ENCODE assay signal across 11 cellular contexts in genomic region chr14:74569387-74569786, GRCh38. TPM values are rescaled to one million over a fixed set of nuclear protein-coding genes. Genes with fewer than 3 reads are reported as not detected.
DNase-seq lines count a peak whose midpoint lies in the region; ATAC-seq, FAIRE-seq and TF ChIP-seq lines count a peak whose summit lies in the region.
"Had no signal": no experiment of that assay in that cellular context is flagged by ENCODE, and none has a peak within 500 bp of the region (broad histone marks: within the 10 kb centered on the region; RNA-seq: fewer than 3 reads in every experiment).

No MANE protein-coding gene starts in this region.

- POLR2A ChIA-PET in H1 (lab: Charles Lee; ENCODE audit: partially characterized antibody): interaction anchor here (0.5 kb wide), 1 partner anchor 268 kb away, joined by 3 read pairs; no protein-coding TSS in a partner anchor

- no peaks in the 10 kb centered on the region for H3K79me2 ChIP-seq in H1 (ENCODE audit: control insufficient read depth in 1 of 2, insufficient read depth in 2 of 2, low read length in 2 of 2)

- H3K23ac ChIP-seq in H1 (ENCODE audit: insufficient read length) (no peak overlapping the region), neuronal stem cell (ENCODE audit: low read depth, low read length, poor library complexity) (no peak overlapping the region)

- no peak overlapping the region for H3K18ac ChIP-seq in H1 (ENCODE audit: extremely low read depth, low read length)
- no peak overlapping the region for H3K18ac ChIP-seq in neuronal stem cell (ENCODE audit: low read length)

- no peak overlapping the region for H2BK20ac ChIP-seq in H1 (ENCODE audit: low read length)

- no peak overlapping the region for H2AK5ac ChIP-seq in H1 (ENCODE audit: low read depth, low read length)
- H2AK5ac ChIP-seq in neuronal stem cell (ENCODE audit: low read depth, low read length): no peak overlapping the region

- no peak for TF ChIP-seq RAD21 in H1 (IDR thresholded peaks at IDR 0.05 in 1 of 2, conservative IDR thresholded peaks at IDR 0.05 in 1 of 2; ENCODE audit: low read depth in 2 of 2, low read length in 2 of 2)

- H3K27ac Mint-ChIP-seq in type B pancreatic cell: peak overlapping the region; percentile 88
- H3K27ac Mint-ChIP-seq: activated CD4-positive, alpha-beta memory T cell treated with anti-CD3 and anti-CD28 coated beads for 36 hours had no signal

- no peak for DNase-seq in RWPE2 (ENCODE audit: low spot score)
- no peak for DNase-seq in H1 (ENCODE audit: low read depth in 1 of 2, low spot score in 2 of 2)
- DNase-seq in neuronal stem cell (ENCODE audit: low spot score): no peak
- no peak for DNase-seq in type B pancreatic cell (ENCODE audit: extremely low spot score, unreplicated experiment)
- DNase-seq in stimulated activated CD4-positive, alpha-beta T cell treated with anti-CD3 and anti-CD28 coated beads, Interleukin-12 subunit alpha, Interleukin-12 subunit beta, amount 100 ng/mL, for 4 hours: no peak
- no peak for DNase-seq in NCI-H187 treated with DMSO at 0.1 percent for 48 hours (lab: John Stamatoyannopoulos, UW)
- no peak for DNase-seq in pancreas
- DNase-seq: activated CD4-positive, alpha-beta memory T cell treated with anti-CD3 and anti-CD28 coated beads for 36 hours; BE2C; dorsolateral prefrontal cortex; testis had no signal

- H3K36me3 Mint-ChIP-seq in type B pancreatic cell: no peaks in the 10 kb centered on the region
- H3K36me3 Mint-ChIP-seq: activated CD4-positive, alpha-beta memory T cell treated with anti-CD3 and anti-CD28 coated beads for 36 hours had no signal

- H3K23me2 ChIP-seq in H1 (ENCODE audit: low read depth, low read length): no peaks in the 10 kb centered on the region; the same call in 1 of the 2 replicates

- H3K36me3 ChIP-seq in RWPE2 (ENCODE audit: low read depth) (peaks cover 42% of the 10 kb centered on the region), H1 (ENCODE audit: control insufficient read depth in 2 of 4, insufficient read depth in 4 of 4, low read length in 3 of 4) (no peaks in the 10 kb centered on the region), neuronal stem cell (replicated peaks in 1 of 2; ENCODE audit: control insufficient read depth in 2 of 2, insufficient read depth in 2 of 2, low read length in 2 of 2) (no peaks in the 10 kb centered on the region), pancreas (no peaks in the 10 kb centered on the region)
- H3K36me3 ChIP-seq: BE2C had no signal

- H2AFZ ChIP-seq in H1 (ENCODE audit: low read length) (no peak overlapping the region), neuronal stem cell (ENCODE audit: low read length) (peak overlapping the region; percentile 70)

- H3K4ac ChIP-seq in H1 (replicated peaks; ENCODE audit: insufficient read length, low read depth, low read length) (no peak overlapping the region), neuronal stem cell (ENCODE audit: low read length) (no peak overlapping the region)

- no peaks in the 10 kb centered on the region for H3K9me3 Mint-ChIP-seq in type B pancreatic cell
- H3K9me3 Mint-ChIP-seq: activated CD4-positive, alpha-beta memory T cell treated with anti-CD3 and anti-CD28 coated beads for 36 hours had no signal

- WGBS in H1 (ENCODE audit: extremely low coverage in 1 of 2, insufficient coverage in 1 of 2, insufficient read length in 1 of 2, insufficient replicate concordance in 2 of 2, low coverage in 1 of 2, low lambda C conversion rate in 2 of 2, missing lambda C conversion rate in 1 of 2), 2 experiments: 83% methylated on average over 2 of the region's 2 CpGs; no CpG with 5 or more reads in 1 of the 2 experiments
- WGBS in neuronal stem cell (ENCODE audit: extremely low coverage in 2 of 2, insufficient read length in 2 of 2, insufficient replicate concordance in 1 of 2), 2 donors: no CpG with 5 or more reads among the region's 2 CpGs
- 88 to 90% methylated on average over 2 of the region's 2 CpGs for WGBS in pancreas, 2 donors

- H3K27me3 ChIP-seq in RWPE2 (ENCODE audit: insufficient read depth, poor library complexity, severe bottlenecking) (no peaks in the 10 kb centered on the region), H1 (replicated peaks in 1 of 4; ENCODE audit: control insufficient read depth in 3 of 4, extremely low read depth in 1 of 4, insufficient read depth in 3 of 4, low read length in 3 of 4) (no peaks in the 10 kb centered on the region), neuronal stem cell (ENCODE audit: control insufficient read depth in 3 of 3, insufficient read depth in 3 of 3, low read depth in 1 of 3, low read length in 3 of 3) (peaks cover 0 to 9% (median 0%) of the 10 kb centered on the region in 3 experiments), pancreas (no peaks in the 10 kb centered on the region)
- H3K27me3 ChIP-seq: BE2C, dorsolateral prefrontal cortex, testis had no signal

- H2BK5ac ChIP-seq in H1 (ENCODE audit: low read depth, low read length): 0 out of 2 replicates have a peak overlapping the region, but pooled peaks have one; percentile 7
- no peak overlapping the region for H2BK5ac ChIP-seq in neuronal stem cell (ENCODE audit: low read length)

- H3K4me3 Mint-ChIP-seq in type B pancreatic cell: no peak overlapping the region
- H3K4me3 Mint-ChIP-seq: activated CD4-positive, alpha-beta memory T cell treated with anti-CD3 and anti-CD28 coated beads for 36 hours had no signal

- H3K9ac ChIP-seq in H1 (replicated peaks in 1 of 4; ENCODE audit: extremely low read depth in 1 of 4, low read depth in 3 of 4, low read length in 3 of 4) (no peak overlapping the region), neuronal stem cell (ENCODE audit: low read depth, low read length, poor library complexity) (no peak overlapping the region)

- no peak for TF ChIP-seq CTCF in RWPE2 (IDR thresholded peaks at IDR 0.05; ENCODE audit: poor library complexity, severe bottlenecking)
- TF ChIP-seq CTCF in H1 (IDR thresholded peaks at IDR 0.05; ENCODE audit: control extremely low read depth in 1 of 3, insufficient read depth in 1 of 3, low read depth in 1 of 3, low read length in 3 of 3): no peak
- TF ChIP-seq CTCF in type B pancreatic cell (conservative IDR thresholded peaks at IDR 0.05): no peak
- TF ChIP-seq CTCF in pancreas (IDR thresholded peaks at IDR 0.05): no peak

- FAIRE-seq in H1 (lab: Jason Lieb, UNC) (no peak), pancreas (lab: Jason Lieb, UNC) (no peak)

- no peak overlapping the region for H4K5ac ChIP-seq in H1 (ENCODE audit: insufficient read length, low read depth, low read length)

- H2BK120ac ChIP-seq in H1 (replicated peaks; ENCODE audit: low read depth, low read length): no peak overlapping the region
- H2BK120ac ChIP-seq in neuronal stem cell (ENCODE audit: low read depth, low read length): no peak overlapping the region

- H3K4me3 ChIP-seq in RWPE2 (ENCODE audit: severe bottlenecking): no peak overlapping the region
- no peak overlapping the region for H3K4me3 ChIP-seq in H1 (ENCODE audit: extremely low read depth in 1 of 4, insufficient read depth in 2 of 4, low read depth in 3 of 4, low read length in 4 of 4)
- no peak overlapping the region for H3K4me3 ChIP-seq in neuronal stem cell (ENCODE audit: low read length in 2 of 2)
- H3K4me3 ChIP-seq in pancreas: no peak overlapping the region
- H3K4me3 ChIP-seq: dorsolateral prefrontal cortex, testis had no signal

- H3K4me2 ChIP-seq in H1 (ENCODE audit: insufficient read depth in 1 of 2, low read depth in 2 of 2, low read length in 2 of 2) (no peak overlapping the region), neuronal stem cell (ENCODE audit: insufficient read depth, low read length, poor library complexity, severe bottlenecking) (no peak overlapping the region)

- H3K14ac ChIP-seq in H1 (ENCODE audit: insufficient read length) (no peak overlapping the region), neuronal stem cell (ENCODE audit: low read length) (no peak overlapping the region)

- H3K27me3 Mint-ChIP-seq in type B pancreatic cell: peaks cover 3% of the 10 kb centered on the region

- no peak for TF ChIP-seq EP300 in H1 (IDR thresholded peaks at IDR 0.05; ENCODE audit: borderline replicate concordance in 1 of 2, low read depth in 2 of 2, low read length in 2 of 2)

- no peak for TF ChIP-seq POLR2A in H1 (IDR thresholded peaks at IDR 0.05; ENCODE audit: control extremely low read depth in 1 of 2, low read depth in 2 of 2, low read length in 2 of 2)

- H3K9me3 ChIP-seq in RWPE2 (ENCODE audit: severe bottlenecking) (no peaks in the 10 kb centered on the region), H1 (ENCODE audit: insufficient read depth in 2 of 2, low read depth in 1 of 2, low read length in 1 of 2) (no peaks in the 10 kb centered on the region), neuronal stem cell (replicated peaks in 1 of 2; ENCODE audit: control insufficient read depth in 2 of 2, insufficient read depth in 1 of 2, low read depth in 1 of 2, low read length in 2 of 2) (no peaks in the 10 kb centered on the region), pancreas (no peaks in the 10 kb centered on the region)
- H3K9me3 ChIP-seq: BE2C, testis had no signal

- CTCF ChIA-PET in H1 (lab: Charles Lee; ENCODE audit: partially characterized antibody): interaction anchor here (0.6 to 2.4 kb wide), 13 partner anchors 11 to 279 kb away, joined by 3 to 11 read pairs (median 4); partner anchors contain the start of gene LTBP2

- H3K4me1 Mint-ChIP-seq in type B pancreatic cell (ENCODE audit: unreplicated experiment): peaks cover 45% of the 10 kb centered on the region

- H2BK12ac ChIP-seq in H1 (ENCODE audit: low read depth, low read length): no peak overlapping the region
- H2BK12ac ChIP-seq in neuronal stem cell (ENCODE audit: low read length): no peak overlapping the region

- H3K56ac ChIP-seq in H1 (replicated peaks; ENCODE audit: insufficient read length, low read depth, low read length): no peak overlapping the region

- ATAC-seq in RWPE2 (ENCODE audit: low read depth): no peak
- ATAC-seq in pancreas: no peak

- H4K91ac ChIP-seq in H1 (replicated peaks; ENCODE audit: insufficient read length, low read length) (no peak overlapping the region), neuronal stem cell (ENCODE audit: low read depth, low read length, poor library complexity) (no peak overlapping the region)

- H2BK15ac ChIP-seq in H1 (ENCODE audit: low read length) (no peak overlapping the region), neuronal stem cell (ENCODE audit: low read length) (no peak overlapping the region)

- intact Hi-C loops in pancreas (cut with DNase I): no loop called here

- H3K4me1 ChIP-seq in RWPE2 (ENCODE audit: insufficient read depth, poor library complexity, severe bottlenecking): peaks cover 92% of the 10 kb centered on the region
- H3K4me1 ChIP-seq in H1 (replicated peaks in 1 of 4; ENCODE audit: control insufficient read depth in 3 of 4, insufficient read depth in 4 of 4, low read length in 3 of 4): peaks cover 0 to 7% (median 3%) of the 10 kb centered on the region in 4 experiments; a peak in 4 of 7 replicates
- H3K4me1 ChIP-seq in neuronal stem cell (ENCODE audit: control insufficient read depth in 2 of 2, insufficient read depth in 1 of 2, low read depth in 1 of 2, low read length in 2 of 2): peaks cover 10 to 19% of the 10 kb centered on the region in 2 donors
- H3K4me1 ChIP-seq in pancreas: no peaks in the 10 kb centered on the region

- H3K79me1 ChIP-seq in H1 (ENCODE audit: low read depth, low read length) (no peaks in the 10 kb centered on the region), neuronal stem cell (ENCODE audit: low read depth, low read length) (no peaks in the 10 kb centered on the region)

- H4K20me1 ChIP-seq in H1 (replicated peaks in 1 of 2; ENCODE audit: control insufficient read depth in 1 of 2, insufficient read depth in 2 of 2, low read length in 2 of 2): no peaks in the 10 kb centered on the region

- peak overlapping the region; percentile 100 for H3K27ac ChIP-seq in RWPE2 (ENCODE audit: poor library complexity, severe bottlenecking)
- H3K27ac ChIP-seq in H1 (ENCODE audit: low read depth, low read length): no peak overlapping the region
- no peak overlapping the region for H3K27ac ChIP-seq in neuronal stem cell (replicated peaks; ENCODE audit: low read length)
- no peak overlapping the region for H3K27ac ChIP-seq in pancreas
- H3K27ac ChIP-seq: testis had no signal

- H4K8ac ChIP-seq in H1 (ENCODE audit: extremely low read depth, insufficient read depth, low read length) (no peak overlapping the region), neuronal stem cell (ENCODE audit: low read depth, low read length) (no peak overlapping the region)

RNA-seq across cellular contexts. Expression of gene LTBP2, which starts 42.6 kb away (rescaled TPM):
- 0.59 and 0.89 TPM in 2 replicates for total RNA-seq in H1 (2021; fragmentation: NEBNext Ultra II Directional; extraction: Animal tissue kit (Norgen Biotek cat#: 25700))
- polyA plus RNA-seq in H1 (2011; rRNA removed) (0.48 and 0.67 TPM in 2 replicates), pancreas (1 to 10 TPM; 1.8 to 2.5 TPM)
- polyA plus RNA-seq in H1 (2011; cell fraction: cytosol; rRNA removed): 0.41 TPM
- polyA plus RNA-seq in H1 (2011; cell fraction: nucleus; rRNA removed): 1.7 TPM
- 0.46 to 0.62 TPM (median 0.55 TPM) in 4 replicates for polyA plus RNA-seq in H1 (2012, experiment 1 of 2)
- 0.34 TPM for polyA plus RNA-seq in H1 (2012, experiment 2 of 2)
- polyA plus RNA-seq in H1 (2013, experiment 1 of 2): 0.32 TPM
- polyA plus RNA-seq in H1 (2013, experiment 2 of 2): 0.28 TPM
- polyA minus RNA-seq in H1 (2011; rRNA and poly(A)+ RNA removed): 0.51 and 0.66 TPM in 2 replicates
- 0.73 TPM for polyA minus RNA-seq in H1 (2011; cell fraction: cytosol; rRNA and poly(A)+ RNA removed)
- polyA minus RNA-seq in H1 (2011; cell fraction: nucleus; rRNA and poly(A)+ RNA removed): 1.4 TPM
- polyA plus RNA-seq in neuronal stem cell (2013, experiment 1 of 2): 1.4 TPM
- polyA plus RNA-seq in neuronal stem cell (2013, experiment 2 of 2): 1.3 TPM
- total RNA-seq in type B pancreatic cell (ENCODE audit: low replicate concordance) (1.1 and 2.4 TPM in 2 replicates), pancreas (10 to 100 TPM in 2 of 6 donors, 1 to 10 TPM in 4; 3.3 to 18.1 (median 5.5) TPM)
